1 cellular context compared by ENCODE assay signal in the genomic region with DNA sequence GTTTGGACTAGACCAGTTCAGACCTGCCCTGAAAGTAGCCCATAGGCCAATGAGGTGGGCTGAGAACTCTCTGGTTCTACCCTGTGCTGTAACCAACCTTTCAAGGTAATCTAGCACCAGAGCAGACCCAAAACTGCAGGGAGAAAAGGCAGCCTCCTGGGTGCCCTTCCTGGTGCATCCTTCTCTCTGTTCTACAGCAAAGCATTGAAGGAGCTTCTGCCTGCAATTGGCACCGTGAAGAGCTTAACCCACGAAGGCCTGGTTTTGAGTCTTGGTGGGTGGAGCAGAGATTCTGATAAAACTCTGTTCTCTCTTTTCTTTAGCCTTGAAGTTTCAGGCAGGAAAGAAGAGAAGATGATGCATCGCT.
TF ChIP-seq lines count a peak whose summit lies in the region.

No MANE protein-coding gene starts in this region.

TF ChIP-seq in H1, 55 proteins besides CTCF, POLR2A, EP300 and RAD21:
- TF ChIP-seq BACH1 (IDR thresholded peaks at IDR 0.05; ENCODE audit: low read length) (no peak), EZH2 (IDR thresholded peaks at IDR 0.05; ENCODE audit: low read depth, low read length, severe bottlenecking) (no peak), HDAC2 (IDR thresholded peaks at IDR 0.05; ENCODE audit: borderline replicate concordance in 1 of 2, low read depth in 2 of 2, low read length in 2 of 2) (no peak), JUN (IDR thresholded peaks at IDR 0.05; ENCODE audit: low read depth, low read length) (no peak), BRCA1 (IDR thresholded peaks at IDR 0.05; ENCODE audit: low read depth, low read length) (no peak), GTF2F1 (IDR thresholded peaks at IDR 0.05; ENCODE audit: borderline replicate concordance, low read depth, low read length) (no peak), JUND (IDR thresholded peaks at IDR 0.05; ENCODE audit: low read length) (no peak), CHD2 (IDR thresholded peaks at IDR 0.05; ENCODE audit: low read length) (no peak), NANOG (IDR thresholded peaks at IDR 0.05; ENCODE audit: insufficient read depth, low read depth, low read length, poor library complexity, severe bottlenecking) (no peak), CEBPB (IDR thresholded peaks at IDR 0.05; ENCODE audit: low read depth, low read length) (no peak), SP4 (IDR thresholded peaks at IDR 0.05; ENCODE audit: low read length) (no peak), SIRT6 (IDR thresholded peaks at IDR 0.05; ENCODE audit: low read length) (no peak), TAF1 (IDR thresholded peaks at IDR 0.05; ENCODE audit: low read depth, low read length) (no peak), SIN3A (conservative IDR thresholded peaks at IDR 0.05 in 1 of 2, IDR thresholded peaks at IDR 0.05 in 1 of 2; ENCODE audit: low read depth in 1 of 2, low read length in 2 of 2) (no peak), PHF8 (conservative IDR thresholded peaks at IDR 0.05; ENCODE audit: low read depth, low read length) (no peak), RNF2 (IDR thresholded peaks at IDR 0.05; ENCODE audit: borderline replicate concordance, low read depth, low read length, missing control alignments, poor library complexity, severe bottlenecking) (no peak)
- TF ChIP-seq, protein P1, sequence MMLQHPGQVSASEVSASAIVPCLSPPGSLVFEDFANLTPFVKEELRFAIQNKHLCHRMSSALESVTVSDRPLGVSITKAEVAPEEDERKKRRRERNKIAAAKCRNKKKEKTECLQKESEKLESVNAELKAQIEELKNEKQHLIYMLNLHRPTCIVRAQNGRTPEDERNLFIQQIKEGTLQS (IDR thresholded peaks at IDR 0.05; ENCODE audit: insufficient read depth, low read depth, low read length) = no peak
